ENCODE assay signal across 8 cellular contexts in genomic region chr3:195895078-195895899, GRCh38. TPM values are rescaled to one million over a fixed set of nuclear protein-coding genes. Genes with fewer than 3 reads are reported as not detected.
DNase-seq lines count a peak whose midpoint lies in the region; ATAC-seq and TF ChIP-seq lines count a peak whose summit lies in the region.

No MANE protein-coding gene starts in this region.

- peak overlapping the region; percentile 50; the same call in 1 of the 2 replicates for H2AFZ ChIP-seq in OCI-LY7 (ENCODE audit: low read length)

- H3K4me1 ChIP-seq in OCI-LY7 (ENCODE audit: insufficient read depth, low read length, poor library complexity, severe bottlenecking) (peaks cover 47% of the 10 kb centered on the region), urinary bladder (ENCODE audit: insufficient read depth) (no peaks in the 10 kb centered on the region)

- no peaks in the 10 kb centered on the region for H3K36me3 ChIP-seq in BJ (ENCODE audit: control insufficient read depth, insufficient read depth, low read length)
- H3K36me3 ChIP-seq in OCI-LY7 (ENCODE audit: insufficient read depth, low read length): no peaks in the 10 kb centered on the region
- no peaks in the 10 kb centered on the region for H3K36me3 ChIP-seq in urinary bladder (ENCODE audit: insufficient read depth)

- H3K4me3 ChIP-seq in BJ (ENCODE audit: low read depth, low read length) (peak overlapping the region; percentile 72), OCI-LY7 (ENCODE audit: low read depth, low read length, poor library complexity, severe bottlenecking) (peak overlapping the region; percentile 88), foreskin fibroblast (ENCODE audit: low read depth in 1 of 2, low read length in 2 of 2) (peak overlapping the region; percentile 53 to 69), urinary bladder (ENCODE audit: low read depth, low read length) (peak overlapping the region; percentile 54)

- peak; percentile 37 for ATAC-seq in HG03442 (IDR thresholded peaks at IDR 0.05; ENCODE audit: unreplicated experiment)
- ATAC-seq in activated T-helper 17 cell treated with anti-CD3 and anti-CD28 coated beads, Interleukin-2, amount 50 U/mL, for 72 hours (replicated peaks): peak; percentile 81

- H3K27me3 ChIP-seq in BJ (ENCODE audit: control insufficient read depth, insufficient read depth, low read length): no peaks in the 10 kb centered on the region

- peak overlapping the region; percentile 86 for H3K4me2 ChIP-seq in OCI-LY7 (ENCODE audit: low read length)

- intact Hi-C loops in OCI-LY7 (cut with micrococcal nuclease; ENCODE audit: unreplicated experiment): loop anchor here (1.0 kb wide), 1 partner anchor 20 kb away; no protein-coding TSS in a partner anchor

- no TSS peak for BruUV-seq in OCI-LY7 (replicated peaks; lab: Mats Ljungman, UMichigan)

- no peaks in the 10 kb centered on the region for H3K9me2 ChIP-seq in OCI-LY7 (ENCODE audit: insufficient read depth, low read length)

- H3K9me3 ChIP-seq in OCI-LY7 (ENCODE audit: low read length): no peaks in the 10 kb centered on the region

- H3K79me2 ChIP-seq in OCI-LY7 (ENCODE audit: insufficient read depth, low read depth, low read length): no peaks in the 10 kb centered on the region; the same call in 1 of the 2 replicates

- H3K9me3 Mint-ChIP-seq in activated T-helper 17 cell treated with anti-CD3 and anti-CD28 coated beads, Interleukin-2, amount 50 U/mL, for 72 hours: no peaks in the 10 kb centered on the region

- no peaks in the 10 kb centered on the region for H3K27me3 Mint-ChIP-seq in activated T-helper 17 cell treated with anti-CD3 and anti-CD28 coated beads, Interleukin-2, amount 50 U/mL, for 72 hours

- CTCF ChIA-PET in BJ (lab: Yijun Ruan, JAX) (interaction anchor here (0.5 to 15.5 kb wide), 18 partner anchors 8 to 1336 kb away, joined by 3 to 268 read pairs (median 8); partner anchors contain the start of gene TNK2), OCI-LY7 (lab: Charles Lee; ENCODE audit: unreplicated experiment) (interaction anchor here (0.9 to 2.3 kb wide), 4 partner anchors 12 to 20 kb away, joined by 3 to 20 read pairs (median 5); partner anchors contain the start of gene TNK2)

- H3K4me1 Mint-ChIP-seq in activated T-helper 17 cell treated with anti-CD3 and anti-CD28 coated beads, Interleukin-2, amount 50 U/mL, for 72 hours: peaks cover 25% of the 10 kb centered on the region

- TF ChIP-seq CTCF in BJ (IDR thresholded peaks at IDR 0.05; ENCODE audit: insufficient read depth, low read depth, low read length) (peak; percentile 51), OCI-LY7 (conservative IDR thresholded peaks at IDR 0.05; ENCODE audit: low read length) (no peak; the same call in 1 of the 2 replicates), foreskin fibroblast (IDR thresholded peaks at IDR 0.05; ENCODE audit: low read depth, low read length) (no peak)

- no peaks in the 10 kb centered on the region for H4K20me1 ChIP-seq in OCI-LY7 (ENCODE audit: insufficient read depth, low read length)

- POLR2A ChIA-PET in BJ (lab: Charles Lee): no interaction called here
- POLR2A ChIA-PET in OCI-LY7 (lab: Charles Lee): interaction anchor here (1.1 to 4.7 kb wide), 4 partner anchors 12 to 20 kb away, joined by 4 to 38 read pairs (median 4); partner anchors contain the start of gene TNK2

- no peaks in the 10 kb centered on the region for H3K36me3 Mint-ChIP-seq in activated T-helper 17 cell treated with anti-CD3 and anti-CD28 coated beads, Interleukin-2, amount 50 U/mL, for 72 hours (ENCODE audit: low read depth)

- no peak for DNase-seq in BJ (ENCODE audit: low read depth)
- peak; percentile 67 for DNase-seq in GM19240 (ENCODE audit: insufficient read length, low spot score)
- peak; percentile 82 for DNase-seq in OCI-LY7 (ENCODE audit: low spot score)
- DNase-seq in foreskin fibroblast: peak in 1 of 2 donors; percentile 81
- DNase-seq in nucleus accumbens (lab: John Stamatoyannopoulos, UW): peak in 42 of 56 donors; percentile 29 to 73 (median 60)

- peak overlapping the region; percentile 95 for H3K4me3 Mint-ChIP-seq in activated T-helper 17 cell treated with anti-CD3 and anti-CD28 coated beads, Interleukin-2, amount 50 U/mL, for 72 hours

- WGBS in urinary bladder: 1% methylated on average over 60 of the region's 60 CpGs

- H3K27ac Mint-ChIP-seq in activated T-helper 17 cell treated with anti-CD3 and anti-CD28 coated beads, Interleukin-2, amount 50 U/mL, for 72 hours: peak overlapping the region; percentile 95

- H3K27ac ChIP-seq in OCI-LY7 (ENCODE audit: low read depth, low read length, poor library complexity, severe bottlenecking) (peak overlapping the region; percentile 68), urinary bladder (ENCODE audit: low read depth) (peak overlapping the region; percentile 53)

RNA-seq across cellular contexts. Expression of gene TNK2, which starts 13.1 kb away (rescaled TPM):
- polyA plus RNA-seq in BJ (2011; rRNA removed): 4.5 and 6.3 TPM in 2 replicates
- 7.9 and 8.6 TPM in 2 replicates for polyA minus RNA-seq in BJ (2011; rRNA and poly(A)+ RNA removed)
- total RNA-seq in OCI-LY7 (2014; rRNA removed; shearing (Covaris generic)): 32.9 and 43.6 TPM in 2 replicates
- total RNA-seq in OCI-LY7 (2022): 92.1 and 103 TPM in 2 replicates
- total RNA-seq in activated T-helper 17 cell treated with anti-CD3 and anti-CD28 coated beads, Interleukin-2, amount 50 U/mL, for 72 hours: 10 to 100 TPM; 56.5 to 67.7 TPM
- 8.7 TPM for total RNA-seq in urinary bladder
- 38.3 TPM for polyA plus RNA-seq in urinary bladder
